ENCODE assay signal across 17 cellular contexts in the genomic region with DNA sequence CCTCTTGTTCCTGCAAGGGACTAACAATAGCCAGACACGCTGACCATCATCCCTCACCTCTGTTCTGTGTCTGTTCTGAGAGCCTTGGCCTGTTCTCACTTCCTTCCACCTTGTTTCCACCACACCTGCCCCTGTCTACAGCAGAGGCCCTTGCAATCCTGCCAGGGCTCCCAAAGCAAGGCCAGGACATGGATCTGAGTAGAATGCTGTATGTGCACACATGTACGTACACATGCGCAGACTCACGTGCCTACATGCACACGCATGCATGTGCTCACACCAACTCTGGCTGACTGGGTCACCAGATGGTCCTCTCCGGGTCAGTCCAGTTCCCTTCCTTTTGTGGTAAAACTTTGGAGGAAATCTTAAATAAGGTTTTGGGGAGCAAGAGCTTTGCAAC.
"Had no signal": no experiment of that assay in that cellular context is flagged by ENCODE, and none has a peak within 500 bp of the region (broad histone marks: within the 10 kb centered on the region; RNA-seq: fewer than 3 reads in every experiment).

No MANE protein-coding gene starts in this region.

- H3K4me1 ChIP-seq: prostate gland had no signal

- H3K27ac ChIP-seq: cardiac muscle cell, prostate gland had no signal

- H3K9me3 ChIP-seq: prostate gland had no signal

- DNase-seq: activated CD4-positive, alpha-beta T cell treated with anti-CD3 and anti-CD28 coated beads, Interleukin-2, amount 50 U/mL, for 4 hours; activated gamma-delta T cell; activated T-cell treated with anti-CD3 and anti-CD28 coated beads, Interleukin-2, amount 50 U/mL, for 4 hours; effector memory CD8-positive, alpha-beta T cell; foreskin fibroblast; left colon; mammary epithelial cell; right cardiac atrium; small intestine; stimulated activated CD4-positive, alpha-beta T cell treated with anti-CD3 and anti-CD28 coated beads, Interleukin-15, amount 100 ng/mL, for 24 hours; stimulated activated CD4-positive, alpha-beta T cell treated with anti-CD3 and anti-CD28 coated beads, Interleukin-4, amount 100 ng/mL, for 1 hour; stimulated activated naive B cell treated with anti-CD40 and anti-IgM and Interleukin-4, amounts not matched to agents 10 μg/mL and 1 μg/mL and 100 μg/mL, for 72 hours; T-helper 1 cell; T1000 had no signal

- H3K27me3 ChIP-seq: cardiac muscle cell had no signal

- H3K4me3 ChIP-seq: cardiac muscle cell, prostate gland had no signal

- ATAC-seq: activated T-cell treated with anti-CD3 and anti-CD28 coated beads, Interleukin-2, amount 50 U/mL, for 4 hours; effector memory CD8-positive, alpha-beta T cell; left colon; right cardiac atrium; stimulated activated naive B cell treated with anti-CD40 and anti-IgM and Interleukin-4, amounts not matched to agents 10 μg/mL and 1 μg/mL and 100 μg/mL, for 72 hours had no signal

- FAIRE-seq: small intestine, urothelium cell line had no signal

- H3K36me3 ChIP-seq: cardiac muscle cell, prostate gland had no signal
